Comparison of ENCODE assay signal across 9 cellular contexts in genomic region chr15:99014066-99014802, GRCh38. TPM values are rescaled to one million over a fixed set of nuclear protein-coding genes. Genes with fewer than 3 reads are reported as not detected.
DNase-seq lines count a peak whose midpoint lies in the region; ATAC-seq and TF ChIP-seq lines count a peak whose summit lies in the region.
"Not testable (repeated sequence)": the region's sequence is repeated elsewhere in the genome, so short reads cannot be mapped to it uniquely, and the experiment has no call there.
"Had no signal": no experiment of that assay in that cellular context is flagged by ENCODE, and none has a peak within 500 bp of the region (broad histone marks: within the 10 kb centered on the region; RNA-seq: fewer than 3 reads in every experiment).

No MANE protein-coding gene starts in this region.

- not testable (repeated sequence) for TF ChIP-seq CTCF in brain microvascular endothelial cell (IDR thresholded peaks at IDR 0.05; ENCODE audit: low read depth, low read length, missing control alignments); foreskin fibroblast (IDR thresholded peaks at IDR 0.05; ENCODE audit: low read depth, low read length)

- CTCF ChIA-PET in activated CD4-positive, alpha-beta T cell treated with anti-CD3 and anti-CD28 coated beads for 36 hours (lab: Charles Lee): interaction anchor here (0.7 kb wide), 1 partner anchor 676 kb away, joined by 3 read pairs; no protein-coding TSS in a partner anchor

- not testable (repeated sequence) for H3K9me3 ChIP-seq in KOPT-K1 (ENCODE audit: insufficient read depth, low read length, poor library complexity, severe bottlenecking); mesodermal cell (ENCODE audit: control insufficient read depth, low read length)

- in situ Hi-C loops in brain microvascular endothelial cell (cut with HindIII; ENCODE audit: low pct_ligation_motif_present, low sequenced_read_pairs): not testable (repeated sequence)

- H3K4me3 ChIP-seq in brain microvascular endothelial cell (ENCODE audit: low read depth, low read length): peak overlapping the region; percentile 12
- peak overlapping the region; percentile 49 to 53 for H3K4me3 ChIP-seq in foreskin fibroblast (ENCODE audit: low read depth in 1 of 2, low read length in 2 of 2)
- peak overlapping the region; percentile 64 for H3K4me3 ChIP-seq in mesodermal cell (ENCODE audit: extremely low read depth, insufficient read depth, low read length, poor library complexity, severe bottlenecking)
- H3K4me3 ChIP-seq in skeletal muscle cell (ENCODE audit: low read depth, low read length): peak overlapping the region; percentile 50

- H3K27me3 Mint-ChIP-seq in activated CD4-positive, alpha-beta T cell treated with anti-CD3 and anti-CD28 coated beads for 36 hours: not testable (repeated sequence)

- intact Hi-C loops in activated CD4-positive, alpha-beta T cell treated with anti-CD3 and anti-CD28 coated beads for 36 hours (cut with DNase I, micrococcal nuclease): loop anchor here in 1 of 2 experiments (1.0 to 2.0 kb wide), 2 partner anchors 61 to 366 kb away; partner anchors contain the start of gene IGF1R

- POLR2A ChIA-PET in activated CD4-positive, alpha-beta T cell treated with anti-CD3 and anti-CD28 coated beads for 36 hours (lab: Charles Lee): not testable (repeated sequence)

- H3K36me3 Mint-ChIP-seq in activated CD4-positive, alpha-beta T cell treated with anti-CD3 and anti-CD28 coated beads for 36 hours (ENCODE audit: low read depth): not testable (repeated sequence)

- H3K27ac ChIP-seq in KOPT-K1 (ENCODE audit: low read depth, low read length, poor library complexity, severe bottlenecking): peak overlapping the region; percentile 98
- not testable (repeated sequence) for H3K27ac ChIP-seq in brain microvascular endothelial cell; mesodermal cell (ENCODE audit: low read depth, low read length, severe bottlenecking)

- not testable (repeated sequence) for H3K4me1 Mint-ChIP-seq in activated CD4-positive, alpha-beta T cell treated with anti-CD3 and anti-CD28 coated beads for 36 hours

- DNase-seq in GDM1 (lab: John Stamatoyannopoulos, UW): peak; percentile 46
- not testable (repeated sequence) for DNase-seq in activated CD4-positive, alpha-beta T cell treated with anti-CD3 and anti-CD28 coated beads for 36 hours; brain microvascular endothelial cell; foreskin fibroblast; skeletal muscle cell (ENCODE audit: low read depth)

- WGBS in mesodermal cell (ENCODE audit: insufficient coverage in 2 of 2), 2 experiments: 11 to 20% methylated on average over 7 to 12 of the region's 36 CpGs

- peak overlapping the region; percentile 61 for H3K4me3 Mint-ChIP-seq in activated CD4-positive, alpha-beta T cell treated with anti-CD3 and anti-CD28 coated beads for 36 hours

- H3K4me1 ChIP-seq in mesodermal cell (ENCODE audit: control insufficient read depth, insufficient read depth, low read length, poor library complexity, severe bottlenecking): peaks cover 19% of the 10 kb centered on the region

- H3K27ac Mint-ChIP-seq in activated CD4-positive, alpha-beta T cell treated with anti-CD3 and anti-CD28 coated beads for 36 hours: not testable (repeated sequence)

- ATAC-seq in activated CD4-positive, alpha-beta T cell treated with anti-CD3 and anti-CD28 coated beads for 36 hours: not testable (repeated sequence)

- not testable (repeated sequence) for H3K9me3 Mint-ChIP-seq in activated CD4-positive, alpha-beta T cell treated with anti-CD3 and anti-CD28 coated beads for 36 hours (ENCODE audit: low read depth)

- H3K36me3 ChIP-seq in KOPT-K1 (ENCODE audit: insufficient read depth, low read length); brain microvascular endothelial cell (replicated peaks); mesodermal cell (ENCODE audit: control insufficient read depth, insufficient read depth, low read length): not testable (repeated sequence)

- not testable (repeated sequence) for H3K27me3 ChIP-seq in brain microvascular endothelial cell (replicated peaks)

RNA-seq across cellular contexts. Expression of gene PGPEP1L, which starts 6.6 kb away (rescaled TPM):
- total RNA-seq in activated CD4-positive, alpha-beta T cell treated with anti-CD3 and anti-CD28 coated beads for 36 hours: not detected
- not detected for polyA plus RNA-seq in mesodermal cell (2013, experiment 1 of 2)
- not detected for polyA plus RNA-seq in mesodermal cell (2013, experiment 2 of 2)
- total RNA-seq: HT1080, mesenteric fat pad had no signal

Comparison
In these comparisons a context has a peak if more than half of its experiments do, and no peak if none do; other contexts are left out.
1. H3K4me3 ChIP-seq: peak in every context shown above with its lines; median percentile 64 in mesodermal cell; 51 in foreskin fibroblast; 50 in skeletal muscle cell; 12 in brain microvascular endothelial cell.